11 cellular contexts compared by ENCODE assay signal in genomic region chr1:157147906-157148717, GRCh38. TPM values are rescaled to one million over a fixed set of nuclear protein-coding genes. Genes with fewer than 3 reads are reported as not detected.
DNase-seq lines count a peak whose midpoint lies in the region; ATAC-seq and TF ChIP-seq lines count a peak whose summit lies in the region.
"Had no signal": no experiment of that assay in that cellular context is flagged by ENCODE, and none has a peak within 500 bp of the region (broad histone marks: within the 10 kb centered on the region; RNA-seq: fewer than 3 reads in every experiment).

No MANE protein-coding gene starts in this region.

- H4K8ac ChIP-seq in neuronal stem cell (ENCODE audit: low read depth, low read length): no peak overlapping the region

- no peak overlapping the region for H3K9ac ChIP-seq in neuronal stem cell (ENCODE audit: low read depth, low read length, poor library complexity)

- intact Hi-C loops in CD4-positive, alpha-beta T cell (cut with DNase I, micrococcal nuclease): no loop called here
- intact Hi-C loops in right cardiac atrium (cut with DNase I): no loop called here

- H2BK120ac ChIP-seq in neuronal stem cell (ENCODE audit: low read depth, low read length): no peak overlapping the region

- H3K4me3 ChIP-seq in AG04450 (ENCODE audit: low read depth, low read length): no peak overlapping the region
- H3K4me3 ChIP-seq in right cardiac atrium (ENCODE audit: low read length): no peak overlapping the region
- no peak overlapping the region for H3K4me3 ChIP-seq in foreskin fibroblast (ENCODE audit: low read depth in 1 of 2, low read length in 2 of 2)
- no peak overlapping the region for H3K4me3 ChIP-seq in neuronal stem cell (ENCODE audit: low read length in 2 of 2)

- TF ChIP-seq CTCF in AG04450 (IDR thresholded peaks at IDR 0.05; ENCODE audit: low read depth, low read length) (no peak), foreskin fibroblast (IDR thresholded peaks at IDR 0.05; ENCODE audit: low read depth, low read length) (no peak)
- TF ChIP-seq CTCF in CD4-positive, alpha-beta T cell (IDR thresholded peaks at IDR 0.05): no peak

- no peak for DNase-seq in AG04450 (ENCODE audit: low read depth, low spot score)
- peak; percentile 26 for DNase-seq in HT1080 (ENCODE audit: low read depth)
- DNase-seq in activated naive CD8-positive, alpha-beta T cell treated with anti-CD3 and anti-CD28 coated beads, Interleukin-2, amount 10 ng/mL, durations not matched to agents 7 days and 5 days: no peak
- peak; percentile 62 for DNase-seq in medulla oblongata (ENCODE audit: extremely low spot score)
- no peak for DNase-seq in CD4-positive, alpha-beta T cell
- DNase-seq in right cardiac atrium: no peak
- DNase-seq in foreskin fibroblast: no peak
- DNase-seq in neuronal stem cell (ENCODE audit: low spot score): no peak
- DNase-seq: effector CD8-positive, alpha-beta T cell; stimulated activated CD4-positive, alpha-beta T cell treated with anti-CD3 and anti-CD28 coated beads, Interleukin-2, amount 100 ng/mL, for 24 hours had no signal

- no peaks in the 10 kb centered on the region for H3K36me3 Mint-ChIP-seq in activated naive CD8-positive, alpha-beta T cell treated with anti-CD3 and anti-CD28 coated beads, Interleukin-2, amount 10 ng/mL, durations not matched to agents 7 days and 5 days
- no peaks in the 10 kb centered on the region for H3K36me3 Mint-ChIP-seq in CD4-positive, alpha-beta T cell (ENCODE audit: low read depth)

- H2BK12ac ChIP-seq in neuronal stem cell (ENCODE audit: low read length): no peak overlapping the region

- peaks cover 3% of the 10 kb centered on the region for H3K27me3 Mint-ChIP-seq in activated naive CD8-positive, alpha-beta T cell treated with anti-CD3 and anti-CD28 coated beads, Interleukin-2, amount 10 ng/mL, durations not matched to agents 7 days and 5 days
- H3K27me3 Mint-ChIP-seq in CD4-positive, alpha-beta T cell: no peaks in the 10 kb centered on the region

- H3K27ac Mint-ChIP-seq in activated naive CD8-positive, alpha-beta T cell treated with anti-CD3 and anti-CD28 coated beads, Interleukin-2, amount 10 ng/mL, durations not matched to agents 7 days and 5 days: peak overlapping the region; percentile 17
- H3K27ac Mint-ChIP-seq in CD4-positive, alpha-beta T cell: no peak overlapping the region

- no peak overlapping the region for H2BK15ac ChIP-seq in neuronal stem cell (ENCODE audit: low read length)

- no peak overlapping the region for H3K18ac ChIP-seq in neuronal stem cell (ENCODE audit: low read length)

- H3K9me3 ChIP-seq in AG04450 (ENCODE audit: control insufficient read depth, insufficient read depth, low read length): no peaks in the 10 kb centered on the region
- no peaks in the 10 kb centered on the region for H3K9me3 ChIP-seq in CD4-positive, alpha-beta T cell (ENCODE audit: control insufficient read depth, low read length)
- no peaks in the 10 kb centered on the region for H3K9me3 ChIP-seq in right cardiac atrium (ENCODE audit: control insufficient read depth, low read length)
- no peaks in the 10 kb centered on the region for H3K9me3 ChIP-seq in neuronal stem cell (replicated peaks in 1 of 2; ENCODE audit: control insufficient read depth in 2 of 2, insufficient read depth in 1 of 2, low read depth in 1 of 2, low read length in 2 of 2)

- no peaks in the 10 kb centered on the region for H3K27me3 ChIP-seq in AG04450 (ENCODE audit: control insufficient read depth, insufficient read depth, low read length)
- H3K27me3 ChIP-seq in CD4-positive, alpha-beta T cell (ENCODE audit: control insufficient read depth, insufficient read depth, low read length): no peaks in the 10 kb centered on the region
- no peaks in the 10 kb centered on the region for H3K27me3 ChIP-seq in right cardiac atrium (ENCODE audit: control insufficient read depth, insufficient read depth)
- peaks cover 0 to 77% (median 0%) of the 10 kb centered on the region in 3 experiments for H3K27me3 ChIP-seq in neuronal stem cell (ENCODE audit: control insufficient read depth in 3 of 3, insufficient read depth in 3 of 3, low read depth in 1 of 3, low read length in 3 of 3)

- no peak overlapping the region for H2AK5ac ChIP-seq in neuronal stem cell (ENCODE audit: low read depth, low read length)

- H3K4me1 ChIP-seq in right cardiac atrium (ENCODE audit: control insufficient read depth, insufficient read depth, low read length): no peaks in the 10 kb centered on the region
- peaks cover 0 to 8% of the 10 kb centered on the region in 2 donors for H3K4me1 ChIP-seq in neuronal stem cell (ENCODE audit: control insufficient read depth in 2 of 2, insufficient read depth in 1 of 2, low read depth in 1 of 2, low read length in 2 of 2)

- no peak overlapping the region for H3K4me2 ChIP-seq in neuronal stem cell (ENCODE audit: insufficient read depth, low read length, poor library complexity, severe bottlenecking)

- H2AFZ ChIP-seq in neuronal stem cell (ENCODE audit: low read length): no peak overlapping the region

- H2BK5ac ChIP-seq in neuronal stem cell (ENCODE audit: low read length): no peak overlapping the region

- H3K23ac ChIP-seq in neuronal stem cell (ENCODE audit: low read depth, low read length, poor library complexity): no peak overlapping the region

- H3K4ac ChIP-seq in neuronal stem cell (ENCODE audit: low read length): no peak overlapping the region

- H3K14ac ChIP-seq in neuronal stem cell (ENCODE audit: low read length): no peak overlapping the region

- no peaks in the 10 kb centered on the region for H3K79me1 ChIP-seq in neuronal stem cell (ENCODE audit: low read depth, low read length)

- no peak overlapping the region for H3K4me3 Mint-ChIP-seq in activated naive CD8-positive, alpha-beta T cell treated with anti-CD3 and anti-CD28 coated beads, Interleukin-2, amount 10 ng/mL, durations not matched to agents 7 days and 5 days
- H3K4me3 Mint-ChIP-seq in CD4-positive, alpha-beta T cell: no peak overlapping the region

- H4K91ac ChIP-seq in neuronal stem cell (ENCODE audit: low read depth, low read length, poor library complexity): no peak overlapping the region

- 55% methylated on average over 10 of the region's 10 CpGs for WGBS in right cardiac atrium
- no CpG with 5 or more reads among the region's 10 CpGs for WGBS in neuronal stem cell (ENCODE audit: extremely low coverage in 2 of 2, insufficient read length in 2 of 2, insufficient replicate concordance in 1 of 2), 2 donors

- ATAC-seq in activated naive CD8-positive, alpha-beta T cell treated with anti-CD3 and anti-CD28 coated beads, Interleukin-2, amount 10 ng/mL, durations not matched to agents 7 days and 5 days (ENCODE audit: low read depth): no peak
- no peak for ATAC-seq in CD4-positive, alpha-beta T cell (ENCODE audit: poor library complexity)
- ATAC-seq in right cardiac atrium: no peak

- peak overlapping the region; percentile 3 for H3K27ac ChIP-seq in AG04450 (ENCODE audit: low read depth, low read length)
- H3K27ac ChIP-seq in CD4-positive, alpha-beta T cell (ENCODE audit: low read depth, low read length): no peak overlapping the region
- no peak overlapping the region for H3K27ac ChIP-seq in right cardiac atrium (ENCODE audit: low read length)
- H3K27ac ChIP-seq in neuronal stem cell (replicated peaks; ENCODE audit: low read length): no peak overlapping the region

- CTCF ChIA-PET in AG04450 (lab: Charles Lee): interaction anchor here (13.4 to 17.3 kb wide), 2 partner anchors 7 to 60 kb away, joined by 213 to 406 read pairs; no protein-coding TSS in a partner anchor
- CTCF ChIA-PET in CD4-positive, alpha-beta T cell (lab: Charles Lee): interaction anchor here (1.6 to 3.1 kb wide), 2 partner anchors 8 to 58 kb away, joined by 7 to 26 read pairs; no protein-coding TSS in a partner anchor

- no peaks in the 10 kb centered on the region for H3K9me3 Mint-ChIP-seq in activated naive CD8-positive, alpha-beta T cell treated with anti-CD3 and anti-CD28 coated beads, Interleukin-2, amount 10 ng/mL, durations not matched to agents 7 days and 5 days
- H3K9me3 Mint-ChIP-seq in CD4-positive, alpha-beta T cell: no peaks in the 10 kb centered on the region

- H3K4me1 Mint-ChIP-seq in activated naive CD8-positive, alpha-beta T cell treated with anti-CD3 and anti-CD28 coated beads, Interleukin-2, amount 10 ng/mL, durations not matched to agents 7 days and 5 days: peaks cover 16% of the 10 kb centered on the region
- H3K4me1 Mint-ChIP-seq in CD4-positive, alpha-beta T cell (ENCODE audit: low read depth): peaks cover 6% of the 10 kb centered on the region

- H3K36me3 ChIP-seq in neuronal stem cell (replicated peaks in 1 of 2; ENCODE audit: control insufficient read depth in 2 of 2, insufficient read depth in 2 of 2, low read length in 2 of 2): no peaks in the 10 kb centered on the region

- POLR2A ChIA-PET in AG04450 (lab: Yijun Ruan, JAX): interaction anchor here (0.6 kb wide), 1 partner anchor 850 kb away, joined by 3 read pairs; no protein-coding TSS in a partner anchor
- POLR2A ChIA-PET in activated naive CD8-positive, alpha-beta T cell treated with anti-CD3 and anti-CD28 coated beads, Interleukin-2, amount 10 ng/mL, durations not matched to agents 7 days and 5 days (lab: Charles Lee): no interaction called here
- POLR2A ChIA-PET in CD4-positive, alpha-beta T cell (lab: Charles Lee): interaction anchor here (1.3 kb wide), 1 partner anchor 9 kb away, joined by 6 read pairs; the partner anchor contains the start of gene ETV3

RNA-seq across cellular contexts. Expression of gene ETV3, which starts 9.9 kb away (rescaled TPM):
- polyA plus RNA-seq in AG04450 (2011; rRNA removed) (9.2 and 10.0 TPM in 2 replicates), right cardiac atrium (6.5 TPM)
- 34.5 and 37.8 TPM in 2 replicates for polyA minus RNA-seq in AG04450 (2011; rRNA and poly(A)+ RNA removed)
- total RNA-seq in HT1080 (2014; rRNA removed; shearing (Covaris generic)): 8.7 and 12.0 TPM in 2 replicates
- 7.9 and 10.2 TPM in 2 replicates for polyA plus RNA-seq in HT1080 (2015; cell fraction: cytosol; rRNA removed)
- 18.6 and 19.3 TPM in 2 replicates for polyA plus RNA-seq in HT1080 (2015; cell fraction: nucleus; rRNA removed)
- 10 to 100 TPM; 39.4 to 43.1 TPM for total RNA-seq in activated naive CD8-positive, alpha-beta T cell treated with anti-CD3 and anti-CD28 coated beads, Interleukin-2, amount 10 ng/mL, durations not matched to agents 7 days and 5 days
- total RNA-seq in CD4-positive, alpha-beta T cell: 100 to 1,000 TPM; 115 to 117 TPM
- 10 to 100 TPM; 18.2 to 22.9 (median 19.1) TPM for total RNA-seq in right cardiac atrium
- polyA plus RNA-seq in neuronal stem cell (2013, experiment 1 of 2): 6.7 TPM
- 6.9 TPM for polyA plus RNA-seq in neuronal stem cell (2013, experiment 2 of 2)

RNA-seq across cellular contexts. Expression of gene ETV3L, which starts 48.5 kb away (rescaled TPM):
- polyA plus RNA-seq in AG04450 (2011; rRNA removed) (0.04 and 0.07 TPM in 2 replicates), right cardiac atrium (not detected)
- not detected in 2 replicates for polyA minus RNA-seq in AG04450 (2011; rRNA and poly(A)+ RNA removed)
- total RNA-seq in HT1080 (2014; rRNA removed; shearing (Covaris generic)): not detected in 2 replicates
- not detected in 2 replicates for polyA plus RNA-seq in HT1080 (2015; cell fraction: cytosol; rRNA removed)
- polyA plus RNA-seq in HT1080 (2015; cell fraction: nucleus; rRNA removed): not detected in 2 replicates
- not detected for total RNA-seq in activated naive CD8-positive, alpha-beta T cell treated with anti-CD3 and anti-CD28 coated beads, Interleukin-2, amount 10 ng/mL, durations not matched to agents 7 days and 5 days
- not detected for total RNA-seq in CD4-positive, alpha-beta T cell
- total RNA-seq in right cardiac atrium: not detected
- polyA plus RNA-seq in neuronal stem cell (2013, experiment 1 of 2): 0.04 TPM
- 0.03 TPM for polyA plus RNA-seq in neuronal stem cell (2013, experiment 2 of 2)
- total RNA-seq: liver had no signal
- polyA plus RNA-seq: liver had no signal

Comparison
In these comparisons a context has a peak if more than half of its experiments do, and no peak if none do; other contexts are left out.
1. DNase-seq: peak in HT1080 (single experiment) and medulla oblongata (single experiment); none in AG04450 (single experiment), activated naive CD8-positive, alpha-beta T cell treated with anti-CD3 and anti-CD28 coated beads, Interleukin-2, amount 10 ng/mL, durations not matched to agents 7 days and 5 days (single experiment), CD4-positive, alpha-beta T cell (0 of 10), right cardiac atrium (0 of 3), foreskin fibroblast (0 of 2) and neuronal stem cell (single experiment).